ENCODE assay signal across 1 cellular context in the genomic region with DNA sequence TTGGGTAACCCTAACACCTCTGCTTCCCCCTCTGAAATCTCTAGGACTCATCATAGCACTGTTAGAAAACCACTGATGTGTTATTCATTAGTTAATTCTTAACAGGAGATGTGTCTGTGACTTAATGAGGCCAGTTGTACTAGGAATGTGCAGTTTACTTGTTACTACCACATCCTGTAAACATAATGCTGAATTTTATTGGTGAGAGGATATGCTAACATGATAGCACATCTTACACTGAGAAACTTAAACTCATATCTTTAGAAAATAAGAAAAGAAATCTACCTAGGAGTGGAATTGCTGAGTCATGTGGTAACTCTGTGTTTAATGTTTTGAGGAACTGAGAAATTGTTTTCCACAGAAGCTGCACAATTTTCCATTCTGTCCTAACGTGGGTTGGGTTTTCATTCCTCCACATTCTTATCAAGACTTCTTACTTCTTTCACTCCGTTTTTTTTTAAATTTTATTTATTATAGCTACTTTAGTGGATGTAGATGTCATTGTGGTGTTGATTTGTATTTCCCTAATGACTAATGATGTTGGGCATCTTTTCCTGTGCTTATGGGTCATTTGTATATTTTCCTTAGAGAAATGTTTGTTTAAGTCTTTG.
A peak's percentile ranks its signal among the peaks of the same experiment; 100 is the strongest.
TF ChIP-seq lines count a peak whose summit lies in the region.

No MANE protein-coding gene starts in this region.

TF ChIP-seq in K562, 482 proteins besides CTCF, POLR2A, EP300 and RAD21 (continued from another document):
- TF ChIP-seq JUN (IDR thresholded peaks at IDR 0.05; ENCODE audit: borderline replicate concordance, low read depth, low read length) = no peak
- no peak for TF ChIP-seq JUN (CRISPR knock-in tag; IDR thresholded peaks at IDR 0.05; ENCODE audit: borderline replicate concordance)
- TF ChIP-seq, protein P1, sequence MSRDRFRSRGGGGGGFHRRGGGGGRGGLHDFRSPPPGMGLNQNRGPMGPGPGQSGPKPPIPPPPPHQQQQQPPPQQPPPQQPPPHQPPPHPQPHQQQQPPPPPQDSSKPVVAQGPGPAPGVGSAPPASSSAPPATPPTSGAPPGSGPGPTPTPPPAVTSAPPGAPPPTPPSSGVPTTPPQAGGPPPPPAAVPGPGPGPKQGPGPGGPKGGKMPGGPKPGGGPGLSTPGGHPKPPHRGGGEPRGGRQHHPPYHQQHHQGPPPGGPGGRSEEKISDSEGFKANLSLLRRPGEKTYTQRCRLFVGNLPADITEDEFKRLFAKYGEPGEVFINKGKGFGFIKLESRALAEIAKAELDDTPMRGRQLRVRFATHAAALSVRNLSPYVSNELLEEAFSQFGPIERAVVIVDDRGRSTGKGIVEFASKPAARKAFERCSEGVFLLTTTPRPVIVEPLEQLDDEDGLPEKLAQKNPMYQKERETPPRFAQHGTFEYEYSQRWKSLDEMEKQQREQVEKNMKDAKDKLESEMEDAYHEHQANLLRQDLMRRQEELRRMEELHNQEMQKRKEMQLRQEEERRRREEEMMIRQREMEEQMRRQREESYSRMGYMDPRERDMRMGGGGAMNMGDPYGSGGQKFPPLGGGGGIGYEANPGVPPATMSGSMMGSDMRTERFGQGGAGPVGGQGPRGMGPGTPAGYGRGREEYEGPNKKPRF (IDR thresholded peaks at IDR 0.05; ENCODE audit: low read depth, low read length) = no peak
- TF ChIP-seq JUND (IDR thresholded peaks at IDR 0.05; ENCODE audit: borderline replicate concordance, low read depth, low read length) = no peak
- peak; percentile 57; the same call in 1 of the 3 replicates for TF ChIP-seq JUND (tag; IDR thresholded peaks at IDR 0.05; ENCODE audit: borderline replicate concordance, low read depth, low read length)
- TF ChIP-seq REST (CRISPR knock-in tag; IDR thresholded peaks at IDR 0.05; ENCODE audit: low read depth) = no peak
- TF ChIP-seq C11orf30 (IDR thresholded peaks at IDR 0.05; ENCODE audit: low read depth) = peak; percentile 96
- TF ChIP-seq POLR3A (IDR thresholded peaks at IDR 0.05; ENCODE audit: borderline replicate concordance, extremely low read depth, insufficient read depth, insufficient read length) = no peak
- TF ChIP-seq NFE2L1 (tag; IDR thresholded peaks at IDR 0.05; ENCODE audit: borderline replicate concordance, low read depth) = peak; percentile 93
- TF ChIP-seq, protein P2, sequence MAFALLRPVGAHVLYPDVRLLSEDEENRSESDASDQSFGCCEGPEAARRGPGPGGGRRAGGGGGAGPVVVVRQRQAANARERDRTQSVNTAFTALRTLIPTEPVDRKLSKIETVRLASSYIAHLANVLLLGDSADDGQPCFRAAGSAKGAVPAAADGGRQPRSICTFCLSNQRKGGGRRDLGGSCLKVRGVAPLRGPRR (CRISPR knock-in tag; IDR thresholded peaks at IDR 0.05) = no peak
- no peak for TF ChIP-seq XRCC3 (IDR thresholded peaks at IDR 0.05)
- TF ChIP-seq FOSL1 (tag; conservative IDR thresholded peaks at IDR 0.05) = peak; percentile 48
- TF ChIP-seq ZBTB11 (CRISPR knock-in tag; IDR thresholded peaks at IDR 0.05) = no peak
- no peak for TF ChIP-seq EGR1 (conservative IDR thresholded peaks at IDR 0.05)
- peak; percentile 89 for TF ChIP-seq BACH1 (tag; IDR thresholded peaks at IDR 0.05)
- peak; percentile 96 for TF ChIP-seq ZNF316 (IDR thresholded peaks at IDR 0.05)
- TF ChIP-seq NFE2 (IDR thresholded peaks at IDR 0.05; ENCODE audit: low read depth) = peak; percentile 94
- no peak for TF ChIP-seq STAG1 (CRISPR knock-in tag; IDR thresholded peaks at IDR 0.05; ENCODE audit: borderline replicate concordance)
- TF ChIP-seq EP400 (IDR thresholded peaks at IDR 0.05) = no peak
- TF ChIP-seq MAFK (IDR thresholded peaks at IDR 0.05; ENCODE audit: low read length) = peak; percentile 92
- TF ChIP-seq ZNF592 (IDR thresholded peaks at IDR 0.05) = 0 out of 2 replicates have a peak, but pooled peaks have one; percentile 15
- TF ChIP-seq, protein P3, sequence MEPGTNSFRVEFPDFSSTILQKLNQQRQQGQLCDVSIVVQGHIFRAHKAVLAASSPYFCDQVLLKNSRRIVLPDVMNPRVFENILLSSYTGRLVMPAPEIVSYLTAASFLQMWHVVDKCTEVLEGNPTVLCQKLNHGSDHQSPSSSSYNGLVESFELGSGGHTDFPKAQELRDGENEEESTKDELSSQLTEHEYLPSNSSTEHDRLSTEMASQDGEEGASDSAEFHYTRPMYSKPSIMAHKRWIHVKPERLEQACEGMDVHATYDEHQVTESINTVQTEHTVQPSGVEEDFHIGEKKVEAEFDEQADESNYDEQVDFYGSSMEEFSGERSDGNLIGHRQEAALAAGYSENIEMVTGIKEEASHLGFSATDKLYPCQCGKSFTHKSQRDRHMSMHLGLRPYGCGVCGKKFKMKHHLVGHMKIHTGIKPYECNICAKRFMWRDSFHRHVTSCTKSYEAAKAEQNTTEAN (CRISPR knock-in tag; IDR thresholded peaks at IDR 0.05) = no peak
- 0 out of 2 replicates have a peak, but pooled peaks have one; percentile 23 for TF ChIP-seq CEBPB (tag; IDR thresholded peaks at IDR 0.05)
